ENCODE assay signal across 8 cellular contexts in genomic region chr7:37344886-37345579, GRCh38.
DNase-seq lines count a peak whose midpoint lies in the region; ATAC-seq lines count a peak whose summit lies in the region.
"Had no signal": no experiment of that assay in that cellular context is flagged by ENCODE, and none has a peak within 500 bp of the region (broad histone marks: within the 10 kb centered on the region; RNA-seq: fewer than 3 reads in every experiment).

No MANE protein-coding gene starts in this region.

- H3K27me3 Mint-ChIP-seq in activated T-helper 17 cell treated with anti-CD3 and anti-CD28 coated beads, Interleukin-2, amount 50 U/mL, for 72 hours, result no peaks in the 10 kb centered on the region
- no peaks in the 10 kb centered on the region for H3K27me3 Mint-ChIP-seq in stimulated activated naive B cell treated with anti-CD40 and anti-IgM and Interleukin-4, amounts not matched to agents 10 μg/mL and 1 μg/mL and 100 μg/mL, for 72 hours

- H3K36me3 Mint-ChIP-seq in activated T-helper 17 cell treated with anti-CD3 and anti-CD28 coated beads, Interleukin-2, amount 50 U/mL, for 72 hours (ENCODE audit: low read depth), result peaks cover 31% of the 10 kb centered on the region
- H3K36me3 Mint-ChIP-seq in stimulated activated naive B cell treated with anti-CD40 and anti-IgM and Interleukin-4, amounts not matched to agents 10 μg/mL and 1 μg/mL and 100 μg/mL, for 72 hours, result peaks cover 0 to 6% of the 10 kb centered on the region in 2 donors

- H3K27ac ChIP-seq in SJCRH30, result no peak overlapping the region

- H3K27ac Mint-ChIP-seq in activated T-helper 17 cell treated with anti-CD3 and anti-CD28 coated beads, Interleukin-2, amount 50 U/mL, for 72 hours, result peak overlapping the region; percentile 45
- H3K27ac Mint-ChIP-seq in stimulated activated naive B cell treated with anti-CD40 and anti-IgM and Interleukin-4, amounts not matched to agents 10 μg/mL and 1 μg/mL and 100 μg/mL, for 72 hours, result peak overlapping the region; percentile 88

- H3K9me3 Mint-ChIP-seq in activated T-helper 17 cell treated with anti-CD3 and anti-CD28 coated beads, Interleukin-2, amount 50 U/mL, for 72 hours, result no peaks in the 10 kb centered on the region
- H3K9me3 Mint-ChIP-seq in stimulated activated naive B cell treated with anti-CD40 and anti-IgM and Interleukin-4, amounts not matched to agents 10 μg/mL and 1 μg/mL and 100 μg/mL, for 72 hours, result no peaks in the 10 kb centered on the region

- H3K4me1 ChIP-seq in SJCRH30, result peaks cover 29% of the 10 kb centered on the region

- ATAC-seq in GM19463 (IDR thresholded peaks at IDR 0.05; ENCODE audit: unreplicated experiment) (peak; percentile 28), HG03571 (IDR thresholded peaks at IDR 0.05; ENCODE audit: unreplicated experiment) (peak; percentile 25)
- ATAC-seq in activated T-helper 17 cell treated with anti-CD3 and anti-CD28 coated beads, Interleukin-2, amount 50 U/mL, for 72 hours (replicated peaks), result no peak
- ATAC-seq in stimulated activated naive B cell treated with anti-CD40 and anti-IgM and Interleukin-4, amounts not matched to agents 10 μg/mL and 1 μg/mL and 100 μg/mL, for 72 hours (replicated peaks), result no peak

- no peaks in the 10 kb centered on the region for H3K36me3 ChIP-seq in H7 (replicated peaks; ENCODE audit: control insufficient read depth, insufficient read depth, low read length)
- 0 out of 2 replicates have a peak, but pooled peaks cover under 1% of the 10 kb centered on the region for H3K36me3 ChIP-seq in SJCRH30

- H3K4me3 ChIP-seq in H7 (ENCODE audit: insufficient read depth, low read depth, low read length) (no peak overlapping the region), SJCRH30 (no peak overlapping the region)

- H3K27me3 ChIP-seq in H7 (ENCODE audit: control insufficient read depth, insufficient read depth, low read length) (no peaks in the 10 kb centered on the region), SJCRH30 (no peaks in the 10 kb centered on the region)

- peaks cover 50% of the 10 kb centered on the region for H3K4me1 Mint-ChIP-seq in activated T-helper 17 cell treated with anti-CD3 and anti-CD28 coated beads, Interleukin-2, amount 50 U/mL, for 72 hours
- H3K4me1 Mint-ChIP-seq in stimulated activated naive B cell treated with anti-CD40 and anti-IgM and Interleukin-4, amounts not matched to agents 10 μg/mL and 1 μg/mL and 100 μg/mL, for 72 hours, result peaks cover 41 to 62% of the 10 kb centered on the region in 2 donors

- no peaks in the 10 kb centered on the region for H3K9me3 ChIP-seq in SJCRH30 (replicated peaks)

- no peak for DNase-seq in stimulated activated naive B cell treated with anti-CD40 and anti-IgM and Interleukin-4, amounts not matched to agents 10 μg/mL and 1 μg/mL and 100 μg/mL, for 72 hours
- DNase-seq in H7, result no peak
- no peak for DNase-seq in SJCRH30
- no peak for DNase-seq in activated CD8-positive, alpha-beta memory T cell treated with anti-CD3 and anti-CD28 coated beads, Interleukin-2, amount 50 U/mL, for 4 hours
- DNase-seq: IMR-90 had no signal

- H3K4me3 Mint-ChIP-seq in activated T-helper 17 cell treated with anti-CD3 and anti-CD28 coated beads, Interleukin-2, amount 50 U/mL, for 72 hours, result peak overlapping the region; percentile 86
- H3K4me3 Mint-ChIP-seq in stimulated activated naive B cell treated with anti-CD40 and anti-IgM and Interleukin-4, amounts not matched to agents 10 μg/mL and 1 μg/mL and 100 μg/mL, for 72 hours, result no peak overlapping the region

Comparison
In these comparisons a context has a peak if more than half of its experiments do, and no peak if none do; other contexts are left out.
1. ATAC-seq: peak in GM19463 (single experiment) and HG03571 (single experiment); none in activated T-helper 17 cell treated with anti-CD3 and anti-CD28 coated beads, Interleukin-2, amount 50 U/mL, for 72 hours (single experiment) and stimulated activated naive B cell treated with anti-CD40 and anti-IgM and Interleukin-4, amounts not matched to agents 10 μg/mL and 1 μg/mL and 100 μg/mL, for 72 hours (0 of 2).